ENCODE assay signal across 8 cellular contexts in genomic region chr12:6532927-6533652, GRCh38. TPM values are rescaled to one million over a fixed set of nuclear protein-coding genes. Genes with fewer than 3 reads are reported as not detected.
DNase-seq lines count a peak whose midpoint lies in the region; ATAC-seq and TF ChIP-seq lines count a peak whose summit lies in the region.

No MANE protein-coding gene starts in this region.

- CTCF ChIA-PET in RWPE1 (lab: Yijun Ruan, JAX): interaction anchor here (0.7 kb wide), 1 partner anchor 27 kb away, joined by 3 read pairs; no protein-coding TSS in a partner anchor

- no peaks in the 10 kb centered on the region for H3K27me3 Mint-ChIP-seq in IgD-negative memory B cell

- peaks cover 6 to 26% of the 10 kb centered on the region in 2 donors for H3K4me1 ChIP-seq in breast epithelium
- H3K4me1 ChIP-seq in gastrocnemius medialis: peaks cover 35 to 47% of the 10 kb centered on the region in 2 donors

- peak overlapping the region; percentile 82 to 97 (median 88) for H3K4me3 ChIP-seq in breast epithelium
- H3K4me3 ChIP-seq in iPS-18c (ENCODE audit: insufficient read depth, low read depth, low read length): peak overlapping the region; percentile 98
- peak overlapping the region; percentile 75 to 87 (median 76) for H3K4me3 ChIP-seq in gastrocnemius medialis

- peak; percentile 21 for ATAC-seq in GM19463 (IDR thresholded peaks at IDR 0.05; ENCODE audit: unreplicated experiment)
- peak; percentile 34 to 38 for ATAC-seq in gastrocnemius medialis

- H3K36me3 Mint-ChIP-seq in IgD-negative memory B cell: no peaks in the 10 kb centered on the region

- H3K27me3 ChIP-seq in breast epithelium: no peaks in the 10 kb centered on the region
- no peaks in the 10 kb centered on the region for H3K27me3 ChIP-seq in gastrocnemius medialis

- H3K36me3 ChIP-seq in breast epithelium (no peaks in the 10 kb centered on the region), gastrocnemius medialis (peaks cover 0 to 56% of the 10 kb centered on the region in 2 donors)

- DNase-seq in Caki2 (ENCODE audit: low read depth) (peak; percentile 91), RWPE1 (ENCODE audit: low spot score) (peak; percentile 45), breast epithelium (ENCODE audit: low spot score in 2 of 2) (peak; percentile 70 to 75), gastrocnemius medialis (peak in 1 of 2 donors; percentile 61), cortex of kidney (lab: John Stamatoyannopoulos, UW) (no peak)

- POLR2A ChIA-PET in RWPE1 (lab: Yijun Ruan, JAX; ENCODE audit: low non-redundant PET): interaction anchor here (1.2 kb wide), 1 partner anchor 29 kb away, joined by 5 read pairs; no protein-coding TSS in a partner anchor

- no peak for TF ChIP-seq CTCF in RWPE1 (conservative IDR thresholded peaks at IDR 0.05; ENCODE audit: low read depth)
- no peak for TF ChIP-seq CTCF in breast epithelium (IDR thresholded peaks at IDR 0.05)
- TF ChIP-seq CTCF in gastrocnemius medialis (IDR thresholded peaks at IDR 0.05 in 4 of 5, conservative IDR thresholded peaks at IDR 0.05 in 1 of 5): no peak

- H3K27ac ChIP-seq in RWPE1 (peak overlapping the region; percentile 95), breast epithelium (peak overlapping the region; percentile 94 to 98), gastrocnemius medialis (peak overlapping the region; percentile 91 to 97 (median 96))

- peak overlapping the region; percentile 93 to 98 (median 97) for H3K27ac Mint-ChIP-seq in IgD-negative memory B cell

- H3K9me3 ChIP-seq in breast epithelium (no peaks in the 10 kb centered on the region), iPS-18c (ENCODE audit: control insufficient read depth, insufficient read depth, low read length) (peaks cover 3% of the 10 kb centered on the region), gastrocnemius medialis (no peaks in the 10 kb centered on the region)

- H3K4me1 Mint-ChIP-seq in IgD-negative memory B cell: peaks cover 15 to 29% (median 27%) of the 10 kb centered on the region in 3 donors

- peak overlapping the region; percentile 83 to 94 (median 90) for H3K4me3 Mint-ChIP-seq in IgD-negative memory B cell

- no peaks in the 10 kb centered on the region for H3K9me3 Mint-ChIP-seq in IgD-negative memory B cell

- in situ Hi-C loops in Caki2 (cut with HindIII; ENCODE audit: low pct_unique_long_range_greater_than_20kb, low sequenced_read_pairs): no loop called here
- in situ Hi-C loops in gastrocnemius medialis (cut with MboI; ENCODE audit: low sequenced_read_pairs in 4 of 4): loop anchor here in 2 of 4 donors (5.0 to 25.0 kb wide), 3 partner anchors 41 to 121 kb away; partner anchors contain the start of genes MRPL51 (in 1 of the 2) and NCAPD2 (in 1 of the 2)

- intact Hi-C loops in breast epithelium (cut with DNase I; ENCODE audit: low total_unique reads) (loop anchor here (2.0 to 10.0 kb wide), 2 partner anchors 24 to 108 kb away; partner anchors contain the start of gene IFFO1), gastrocnemius medialis (cut with DNase I; ENCODE audit: low total_unique reads) (loop anchor here (5.0 kb wide), 1 partner anchor 211 kb away; no protein-coding TSS in a partner anchor)

- TF ChIP-seq POLR2A in breast epithelium (IDR thresholded peaks at IDR 0.05) (no peak), gastrocnemius medialis (IDR thresholded peaks at IDR 0.05) (peak in 1 of 2 donors; percentile 4)

RNA-seq across cellular contexts. Expression of gene GAPDH, which starts 1.2 kb away (rescaled TPM):
- total RNA-seq in Caki2 (2014; rRNA removed; shearing (Covaris generic); ENCODE audit: low replicate concordance): 10,373 and 12,033 TPM in 2 replicates
- 1,479 TPM for polyA plus RNA-seq in IgD-negative memory B cell
- total RNA-seq in breast epithelium (1,000 to 10,000 TPM; 1,134 to 1,818 (median 1,628) TPM), gastrocnemius medialis (over 10,000 TPM; 11,241 to 15,891 (median 13,472) TPM)

RNA-seq across cellular contexts. Expression of gene IFFO1, which starts 22.8 kb away (rescaled TPM):
- total RNA-seq in Caki2 (2014; rRNA removed; shearing (Covaris generic); ENCODE audit: low replicate concordance): 15.3 and 15.9 TPM in 2 replicates
- polyA plus RNA-seq in IgD-negative memory B cell: 12.3 TPM
- total RNA-seq in breast epithelium (10 to 100 TPM in 2 of 3 donors, 1 to 10 TPM in 1; 7.2 to 22.4 (median 15.7) TPM), gastrocnemius medialis (10 to 100 TPM in 1 of 4 donors, 1 to 10 TPM in 3; 6.8 to 10.5 (median 8.3) TPM)

RNA-seq across cellular contexts. Expression of gene NOP2, which starts 35.0 kb away (rescaled TPM):
- total RNA-seq in Caki2 (2014; rRNA removed; shearing (Covaris generic); ENCODE audit: low replicate concordance): 24.8 and 56.0 TPM in 2 replicates
- 24.9 TPM for polyA plus RNA-seq in IgD-negative memory B cell
- total RNA-seq in breast epithelium: 10 to 100 TPM; 30.6 to 37.6 (median 31.5) TPM
- total RNA-seq in gastrocnemius medialis: 10 to 100 TPM; 25.7 to 63.3 (median 45.3) TPM

RNA-seq across cellular contexts. Expression of gene NCAPD2, which starts 39.2 kb away (rescaled TPM):
- total RNA-seq in Caki2 (2014; rRNA removed; shearing (Covaris generic); ENCODE audit: low replicate concordance): 90.6 and 97.5 TPM in 2 replicates
- 21.1 TPM for polyA plus RNA-seq in IgD-negative memory B cell
- total RNA-seq in breast epithelium (10 to 100 TPM; 21.6 to 66.7 (median 53.9) TPM), gastrocnemius medialis (100 to 1,000 TPM in 1 of 4 donors, 10 to 100 TPM in 3; 12.3 to 250 (median 13.3) TPM)

RNA-seq across cellular contexts. Expression of gene MRPL51, which starts 40.0 kb away (rescaled TPM):
- total RNA-seq in Caki2 (2014; rRNA removed; shearing (Covaris generic); ENCODE audit: low replicate concordance): 304 and 400 TPM in 2 replicates
- 165 TPM for polyA plus RNA-seq in IgD-negative memory B cell
- total RNA-seq in breast epithelium (10 to 100 TPM; 58.5 to 72.1 (median 62.4) TPM), gastrocnemius medialis (100 to 1,000 TPM in 3 of 4 donors, 10 to 100 TPM in 1; 76.6 to 147 (median 124) TPM)
